ENCODE assay signal across 8 cellular contexts in genomic region chr6:70706491-70707123, GRCh38. TPM values are rescaled to one million over a fixed set of nuclear protein-coding genes. Genes with fewer than 3 reads are reported as not detected.
A peak's percentile ranks its signal among the peaks of the same experiment; 100 is the strongest.
DNase-seq lines count a peak whose midpoint lies in the region; ATAC-seq and TF ChIP-seq lines count a peak whose summit lies in the region.

No MANE protein-coding gene starts in this region.

- POLR2A ChIA-PET in activated B cell treated with CpG ODN at 0.5 μM for 24 hours (lab: Charles Lee) (no interaction called here), HEK293T (lab: Yijun Ruan, JAX) (no interaction called here)

- intact Hi-C loops in activated B cell treated with CpG ODN at 0.5 μM for 24 hours (cut with micrococcal nuclease): loop anchor here (1.0 kb wide), 4 partner anchors 178 to 643 kb away; no protein-coding TSS in a partner anchor

- H3K4me1 Mint-ChIP-seq in activated B cell treated with CpG ODN at 0.5 μM for 24 hours (peaks cover 21% of the 10 kb centered on the region), immature natural killer cell (peaks cover 32 to 64% of the 10 kb centered on the region in 2 donors)

- TF ChIP-seq EP300 in upper lobe of left lung (IDR thresholded peaks at IDR 0.05): no peak

- no peaks in the 10 kb centered on the region for H3K9me3 ChIP-seq in upper lobe of left lung

- 0 to 1% methylated on average over 3 of the region's 3 CpGs for WGBS in upper lobe of left lung, 2 donors

- no peak for TF ChIP-seq POLR2A in upper lobe of left lung (IDR thresholded peaks at IDR 0.05)

- peaks cover 0 to 2% (median 0%) of the 10 kb centered on the region in 4 donors for H3K4me1 ChIP-seq in upper lobe of left lung

- CTCF ChIA-PET in activated B cell treated with CpG ODN at 0.5 μM for 24 hours (lab: Charles Lee): interaction anchor here (0.8 to 6.0 kb wide), 15 partner anchors 10 to 307 kb away, joined by 3 to 144 read pairs (median 5); partner anchors contain the start of genes B3GAT2 and SDHAF4
- CTCF ChIA-PET in HEK293T (lab: Yijun Ruan, JAX): interaction anchor here (0.8 to 1.5 kb wide), 4 partner anchors 23 to 249 kb away, joined by 3 to 10 read pairs (median 6); no protein-coding TSS in a partner anchor

- H3K27me3 ChIP-seq in upper lobe of left lung: no peaks in the 10 kb centered on the region

- TF ChIP-seq CTCF in activated B cell treated with CpG ODN at 0.5 μM for 24 hours (IDR thresholded peaks at IDR 0.05) (peak; percentile 69), upper lobe of left lung (IDR thresholded peaks at IDR 0.05) (peak; percentile 17 to 64 (median 53))

- H3K36me3 Mint-ChIP-seq in activated B cell treated with CpG ODN at 0.5 μM for 24 hours (ENCODE audit: low read depth) (peaks cover 9% of the 10 kb centered on the region), immature natural killer cell (no peaks in the 10 kb centered on the region)

- no peak overlapping the region for H3K27ac Mint-ChIP-seq in activated B cell treated with CpG ODN at 0.5 μM for 24 hours
- H3K27ac Mint-ChIP-seq in immature natural killer cell: peak overlapping the region in 2 of 6 donors; percentile 16 to 78

- no peak overlapping the region for H3K4me3 Mint-ChIP-seq in activated B cell treated with CpG ODN at 0.5 μM for 24 hours
- no peak overlapping the region for H3K4me3 Mint-ChIP-seq in immature natural killer cell

- no peak overlapping the region for H3K27ac ChIP-seq in upper lobe of left lung

- no peak overlapping the region for H3K4me3 ChIP-seq in upper lobe of left lung

- no peaks in the 10 kb centered on the region for H3K36me3 ChIP-seq in upper lobe of left lung

- no peaks in the 10 kb centered on the region for H3K27me3 Mint-ChIP-seq in activated B cell treated with CpG ODN at 0.5 μM for 24 hours
- H3K27me3 Mint-ChIP-seq in immature natural killer cell (ENCODE audit: low read depth in 3 of 3): peaks cover 0 to 3% (median 0%) of the 10 kb centered on the region in 3 donors

- ATAC-seq in activated B cell treated with CpG ODN at 0.5 μM for 24 hours (ENCODE audit: low read depth): no peak
- no peak for ATAC-seq in upper lobe of left lung (ENCODE audit: low FRiP score in 2 of 2)
- no peak for ATAC-seq in GM18873 (IDR thresholded peaks at IDR 0.05; ENCODE audit: low FRiP score, unreplicated experiment)

- DNase-seq in DMS 273 (lab: John Stamatoyannopoulos, UW; ENCODE audit: unreplicated experiment): peak; percentile 76
- DNase-seq in DMS 273 treated with DMSO at 0.1 percent for 48 hours (lab: John Stamatoyannopoulos, UW): no peak
- peak; percentile 40 for DNase-seq in NCI-H1105 (lab: John Stamatoyannopoulos, UW)
- DNase-seq in activated B cell treated with CpG ODN at 0.5 μM for 24 hours: no peak
- DNase-seq in immature natural killer cell: peak; percentile 35 to 48 (median 43)
- DNase-seq in upper lobe of left lung: no peak
- DNase-seq in HEK293T (ENCODE audit: extremely low spot score): no peak

- H3K9me3 Mint-ChIP-seq in activated B cell treated with CpG ODN at 0.5 μM for 24 hours: no peaks in the 10 kb centered on the region
- no peaks in the 10 kb centered on the region for H3K9me3 Mint-ChIP-seq in immature natural killer cell

TF ChIP-seq in HEK293T, 16 proteins besides CTCF, POLR2A, EP300 and RAD21:
- no peak for TF ChIP-seq LEF1 (IDR thresholded peaks at IDR 0.05; ENCODE audit: borderline replicate concordance)
- no peak for TF ChIP-seq CTBP1 (IDR thresholded peaks at IDR 0.05; ENCODE audit: borderline replicate concordance)
- no peak for TF ChIP-seq SP1 (IDR thresholded peaks at IDR 0.05)
- TF ChIP-seq HDGF (IDR thresholded peaks at IDR 0.05; ENCODE audit: borderline replicate concordance): no peak
- TF ChIP-seq FOXM1 (IDR thresholded peaks at IDR 0.05; ENCODE audit: borderline replicate concordance): no peak
- no peak for TF ChIP-seq SUZ12 (IDR thresholded peaks at IDR 0.05)

RNA-seq across cellular contexts. Expression of gene SMAP1, which starts 38.9 kb away (rescaled TPM):
- total RNA-seq in activated B cell treated with CpG ODN at 0.5 μM for 24 hours (20.7 and 21.6 TPM in 2 replicates), upper lobe of left lung (10 to 100 TPM; 16.3 to 34.4 (median 21.7) TPM)
- 10 to 100 TPM; 20.3 to 34.0 (median 20.6) TPM for polyA plus RNA-seq in immature natural killer cell

Comparison
In these comparisons a context has a peak if more than half of its experiments do, and no peak if none do; other contexts are left out.
1. DNase-seq: peak in DMS 273 (single experiment), NCI-H1105 (single experiment) and immature natural killer cell (3 of 3); none in DMS 273 treated with DMSO at 0.1 percent for 48 hours (single experiment), activated B cell treated with CpG ODN at 0.5 μM for 24 hours (single experiment), upper lobe of left lung (0 of 2) and HEK293T (single experiment).